In genomic region chr6:38143191-38144154, GRCh38 we compare ENCODE assay signal across 16 cellular contexts.
DNase-seq lines count a peak whose midpoint lies in the region; ATAC-seq and TF ChIP-seq lines count a peak whose summit lies in the region.
"Had no signal": no experiment of that assay in that cellular context is flagged by ENCODE, and none has a peak within 500 bp of the region (broad histone marks: within the 10 kb centered on the region; RNA-seq: fewer than 3 reads in every experiment).

No MANE protein-coding gene starts in this region.

- peak overlapping the region; percentile 68 for H3K9ac ChIP-seq in OCI-LY3 (ENCODE audit: low read length)

- intact Hi-C loops in head of caudate nucleus (cut with DNase I), result no loop called here

- peaks cover 18% of the 10 kb centered on the region for H3K36me3 Mint-ChIP-seq in type B pancreatic cell

- H3K27ac ChIP-seq in OCI-LY3 (ENCODE audit: low read length), result peak overlapping the region; percentile 94
- H3K27ac ChIP-seq: A549, vagina had no signal

- H3K4me3 Mint-ChIP-seq in type B pancreatic cell, result no peak overlapping the region
- H3K4me3 Mint-ChIP-seq: IgD-negative memory B cell had no signal

- peaks cover 71% of the 10 kb centered on the region for H3K4me1 ChIP-seq in OCI-LY3 (ENCODE audit: low read length)
- H3K4me1 ChIP-seq: A549 had no signal

- no peaks in the 10 kb centered on the region for H3K9me3 ChIP-seq in OCI-LY3 (ENCODE audit: insufficient read depth, low read length)
- H3K9me3 ChIP-seq: A549, vagina had no signal

- DNase-seq in NCI-H510A treated with DMSO at 0.1 percent for 48 hours (lab: John Stamatoyannopoulos, UW) (peak; percentile 65), NCI-H510A (lab: John Stamatoyannopoulos, UW) (no peak), head of caudate nucleus (peak in 41 of 42 donors; percentile 47 to 85 (median 71)), renal cortical epithelial cell (ENCODE audit: low read depth) (peak; percentile 44), type B pancreatic cell (ENCODE audit: extremely low spot score, unreplicated experiment) (no peak), DMS53 (lab: John Stamatoyannopoulos, UW) (no peak)
- DNase-seq: activated CD8-positive, alpha-beta memory T cell treated with anti-CD3 and anti-CD28 coated beads, Interleukin-2, amount 50 U/mL, for 48 hours; dermis blood vessel endothelial cell; kidney; NCI-H2029; stimulated activated CD4-positive, alpha-beta T cell treated with anti-CD3 and anti-CD28 coated beads, Interleukin-15, amount 100 ng/mL, for 24 hours had no signal

- H3K4me1 Mint-ChIP-seq in type B pancreatic cell (ENCODE audit: unreplicated experiment), result peaks cover 37% of the 10 kb centered on the region

- peak overlapping the region; percentile 92 for H3K4me2 ChIP-seq in OCI-LY3 (ENCODE audit: low read length)
- H3K4me2 ChIP-seq: A549 had no signal

- H2AFZ ChIP-seq in OCI-LY3 (ENCODE audit: low read depth, low read length), result no peak overlapping the region

- H3K9me3 Mint-ChIP-seq in type B pancreatic cell, result no peaks in the 10 kb centered on the region
- H3K9me3 Mint-ChIP-seq: IgD-negative memory B cell had no signal

- TF ChIP-seq CTCF in OCI-LY3 (IDR thresholded peaks at IDR 0.05; ENCODE audit: low read depth, low read length) (peak; percentile 41), type B pancreatic cell (conservative IDR thresholded peaks at IDR 0.05) (no peak)

- H3K27me3 Mint-ChIP-seq in type B pancreatic cell, result no peaks in the 10 kb centered on the region
- H3K27me3 Mint-ChIP-seq: IgD-negative memory B cell had no signal

- H3K36me3 ChIP-seq in OCI-LY3 (replicated peaks; ENCODE audit: low read depth, low read length), result peaks cover 9% of the 10 kb centered on the region
- H3K36me3 ChIP-seq: vagina had no signal

- no peak for ATAC-seq in HG03354 (IDR thresholded peaks at IDR 0.05; ENCODE audit: poor library complexity, severe bottlenecking, unreplicated experiment)
- ATAC-seq: A549 had no signal

- peak overlapping the region; percentile 67 for H3K4me3 ChIP-seq in OCI-LY3 (ENCODE audit: low read length)
- H3K4me3 ChIP-seq: A549, vagina had no signal

- H3K79me2 ChIP-seq in OCI-LY3 (ENCODE audit: low read length), result peaks cover 28% of the 10 kb centered on the region

- H4K20me1 ChIP-seq in OCI-LY3 (ENCODE audit: insufficient read depth, low read length), result no peaks in the 10 kb centered on the region

- H3K27ac Mint-ChIP-seq in type B pancreatic cell, result no peak overlapping the region
- H3K27ac Mint-ChIP-seq: IgD-negative memory B cell had no signal

- no peaks in the 10 kb centered on the region for H3K27me3 ChIP-seq in OCI-LY3 (ENCODE audit: low read depth, low read length)
- H3K27me3 ChIP-seq: vagina had no signal

Comparison
In these comparisons a context has a peak if more than half of its experiments do, and no peak if none do; other contexts are left out.
1. DNase-seq: peak in NCI-H510A treated with DMSO at 0.1 percent for 48 hours (single experiment), head of caudate nucleus (41 of 42) and renal cortical epithelial cell (single experiment); none in NCI-H510A (single experiment), type B pancreatic cell (single experiment) and DMS53 (single experiment).